In the genomic region with DNA sequence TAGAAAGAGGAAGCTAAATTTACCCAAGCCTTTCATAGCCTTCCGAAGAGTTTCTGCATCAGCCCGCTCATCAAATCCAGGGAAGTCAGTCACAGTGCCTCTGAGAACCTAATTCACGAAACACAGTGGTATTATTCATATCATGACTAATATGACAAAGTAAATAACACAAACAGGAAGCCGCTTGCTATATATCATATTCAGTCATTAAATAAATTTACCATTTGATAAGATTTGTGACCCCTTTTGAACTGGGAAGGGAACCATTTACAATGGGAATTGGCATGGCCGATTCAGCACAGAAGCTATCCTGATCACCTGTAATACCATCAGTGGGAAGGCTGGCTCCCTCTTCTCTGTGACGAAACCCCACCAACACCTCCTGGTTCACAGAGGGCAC, we compare ENCODE assay signal across 1 cellular context.
TF ChIP-seq lines count a peak whose summit lies in the region.

No MANE protein-coding gene starts in this region.

TF ChIP-seq in endothelial cell of umbilical vein, 7 proteins besides CTCF, POLR2A, EP300 and RAD21 (continued from another document):
- peak; percentile 71 for TF ChIP-seq FOS (IDR thresholded peaks at IDR 0.05; ENCODE audit: borderline replicate concordance, insufficient read depth, low read length)
- no peak for TF ChIP-seq EZH2 (IDR thresholded peaks at IDR 0.05; ENCODE audit: borderline replicate concordance, low read depth, low read length, severe bottlenecking)
